In genomic region chr15:39729500-39729899, GRCh38 we compare ENCODE assay signal across 25 cellular contexts. TPM values are rescaled to one million over a fixed set of nuclear protein-coding genes. Genes with fewer than 3 reads are reported as not detected.
DNase-seq lines count a peak whose midpoint lies in the region; ATAC-seq, FAIRE-seq and TF ChIP-seq lines count a peak whose summit lies in the region.
"Had no signal": no experiment of that assay in that cellular context is flagged by ENCODE, and none has a peak within 500 bp of the region (broad histone marks: within the 10 kb centered on the region; RNA-seq: fewer than 3 reads in every experiment).

No MANE protein-coding gene starts in this region.

- no peaks in the 10 kb centered on the region for H3K4me1 Mint-ChIP-seq in activated CD8-positive, alpha-beta T cell treated with anti-CD3 and anti-CD28 coated beads, Interleukin-2, amount 10 ng/mL, durations not matched to agents 7 days and 5 days (ENCODE audit: low read depth)
- H3K4me1 Mint-ChIP-seq in activated CD8-positive, alpha-beta T cell treated with anti-CD3 and anti-CD28 coated beads for 36 hours (ENCODE audit: low read depth) = no peaks in the 10 kb centered on the region
- H3K4me1 Mint-ChIP-seq: CD14-positive monocyte; CD4-positive, alpha-beta memory T cell; CD4-positive, CD25-positive, alpha-beta regulatory T cell; CD8-positive, alpha-beta memory T cell had no signal

- no peak for TF ChIP-seq CTCF in activated CD8-positive, alpha-beta T cell treated with anti-CD3 and anti-CD28 coated beads for 36 hours (IDR thresholded peaks at IDR 0.05)
- no peak for TF ChIP-seq CTCF in HEK293 (tag by site-specific recombination; IDR thresholded peaks at IDR 0.05)
- no peak for TF ChIP-seq CTCF in K562 (IDR thresholded peaks at IDR 0.05 in 2 of 3, conservative IDR thresholded peaks at IDR 0.05 in 1 of 3; ENCODE audit: insufficient read depth in 2 of 3, low read depth in 1 of 3, low read length in 3 of 3)

- H3K27me3 ChIP-seq in K562 (ENCODE audit: control insufficient read depth in 2 of 2, insufficient read depth in 2 of 2, low read length in 2 of 2) = no peaks in the 10 kb centered on the region
- H3K27me3 ChIP-seq: BE2C, BLaER1 had no signal

- H3K36me3 ChIP-seq in HEK293 (ENCODE audit: control insufficient read depth in 2 of 2, insufficient read depth in 1 of 2, low read length in 2 of 2) (no peaks in the 10 kb centered on the region), K562 (ENCODE audit: control insufficient read depth, insufficient read depth, low read length) (no peaks in the 10 kb centered on the region)
- H3K36me3 ChIP-seq: BE2C, BLaER1 had no signal

- WGBS in K562 (ENCODE audit: insufficient coverage, low coverage, missing lambda C conversion rate) = 64% methylated on average over 4 of the region's 4 CpGs

- DNase-seq in activated CD8-positive, alpha-beta T cell treated with anti-CD3 and anti-CD28 coated beads, Interleukin-2, amount 10 ng/mL, durations not matched to agents 7 days and 5 days = no peak
- DNase-seq in activated CD8-positive, alpha-beta T cell treated with anti-CD3 and anti-CD28 coated beads for 36 hours = no peak
- DNase-seq in K562 (ENCODE audit: extremely low read depth in 1 of 4, low spot score in 3 of 4) (no peak), GM19240 (ENCODE audit: insufficient read length, low spot score) (no peak)
- no peak for DNase-seq in activated CD4-positive, alpha-beta T cell treated with anti-CD3 and anti-CD28 coated beads for 4 hours
- DNase-seq: 8988T; ACHN; BE2C; C1 segment of cervical spinal cord; Calu3; CD4-positive, alpha-beta memory T cell; CD4-positive, CD25-positive, alpha-beta regulatory T cell; CD8-positive, alpha-beta memory T cell; COR-L47; DMS79 treated with DMSO at 0.1 percent for 48 hours; GF-D8 had no signal

- POLR2A ChIA-PET in activated CD8-positive, alpha-beta T cell treated with anti-CD3 and anti-CD28 coated beads, Interleukin-2, amount 10 ng/mL, durations not matched to agents 7 days and 5 days (lab: Charles Lee) = no interaction called here
- POLR2A ChIA-PET in activated CD8-positive, alpha-beta T cell treated with anti-CD3 and anti-CD28 coated beads for 36 hours (lab: Charles Lee) = no interaction called here
- POLR2A ChIA-PET in HEK293 (lab: Yijun Ruan, JAX) = no interaction called here
- POLR2A ChIA-PET in K562 (lab: Yijun Ruan, JAX) = no interaction called here

- no peak for ATAC-seq in activated CD8-positive, alpha-beta T cell treated with anti-CD3 and anti-CD28 coated beads, Interleukin-2, amount 10 ng/mL, durations not matched to agents 7 days and 5 days
- no peak for ATAC-seq in activated CD8-positive, alpha-beta T cell treated with anti-CD3 and anti-CD28 coated beads for 36 hours
- ATAC-seq in K562 (no peak), GM19467 (IDR thresholded peaks at IDR 0.05; ENCODE audit: unreplicated experiment) (no peak)

- H3K36me3 Mint-ChIP-seq in activated CD8-positive, alpha-beta T cell treated with anti-CD3 and anti-CD28 coated beads, Interleukin-2, amount 10 ng/mL, durations not matched to agents 7 days and 5 days (ENCODE audit: low read depth) = no peaks in the 10 kb centered on the region
- no peaks in the 10 kb centered on the region for H3K36me3 Mint-ChIP-seq in activated CD8-positive, alpha-beta T cell treated with anti-CD3 and anti-CD28 coated beads for 36 hours (ENCODE audit: low read depth)
- H3K36me3 Mint-ChIP-seq: CD14-positive monocyte; CD4-positive, alpha-beta memory T cell; CD4-positive, CD25-positive, alpha-beta regulatory T cell had no signal

- H3K9me3 ChIP-seq in HEK293 (ENCODE audit: control insufficient read depth, insufficient read depth, low read depth, low read length) (no peaks in the 10 kb centered on the region), K562 (replicated peaks; ENCODE audit: control insufficient read depth, insufficient read depth, low read depth, low read length) (no peaks in the 10 kb centered on the region)
- H3K9me3 ChIP-seq: BE2C, BLaER1 had no signal

- H3K4me1 ChIP-seq in HEK293 (ENCODE audit: control insufficient read depth, insufficient read depth, low read length) (no peaks in the 10 kb centered on the region), K562 (replicated peaks in 1 of 2; ENCODE audit: control insufficient read depth in 2 of 2, insufficient read depth in 2 of 2, low read length in 2 of 2) (no peaks in the 10 kb centered on the region; a peak in 2 of 5 replicates)
- H3K4me1 ChIP-seq: BE2C, BLaER1 had no signal

- no peak overlapping the region for H3K4me3 Mint-ChIP-seq in activated CD8-positive, alpha-beta T cell treated with anti-CD3 and anti-CD28 coated beads, Interleukin-2, amount 10 ng/mL, durations not matched to agents 7 days and 5 days
- H3K4me3 Mint-ChIP-seq in activated CD8-positive, alpha-beta T cell treated with anti-CD3 and anti-CD28 coated beads for 36 hours = no peak overlapping the region
- H3K4me3 Mint-ChIP-seq: CD14-positive monocyte; CD4-positive, alpha-beta memory T cell; CD4-positive, CD25-positive, alpha-beta regulatory T cell had no signal

- BruUV-seq in K562 (replicated peaks; lab: Mats Ljungman, UMichigan) = no TSS peak

- no peak overlapping the region for H3K9ac ChIP-seq in K562 (ENCODE audit: insufficient read depth in 1 of 2, low read depth in 2 of 2, low read length in 2 of 2)
- H3K9ac ChIP-seq: BLaER1 had no signal

- intact Hi-C loops in activated CD8-positive, alpha-beta T cell treated with anti-CD3 and anti-CD28 coated beads for 36 hours (cut with micrococcal nuclease) = no loop called here
- intact Hi-C loops in K562 (cut with micrococcal nuclease) = no loop called here

- H2AFZ ChIP-seq in K562 (ENCODE audit: low read depth, low read length) = no peak overlapping the region

- no peak for TF ChIP-seq POLR2A in K562 (conservative IDR thresholded peaks at IDR 0.05)

- no peaks in the 10 kb centered on the region for H3K9me1 ChIP-seq in K562 (ENCODE audit: control insufficient read depth, insufficient read depth, low read length)

- no peaks in the 10 kb centered on the region for H3K79me2 ChIP-seq in K562 (ENCODE audit: control insufficient read depth, insufficient read depth, low read length)

- H3K4me3 ChIP-seq in HEK293 (ENCODE audit: low read depth, low read length) (no peak overlapping the region), K562 (no peak overlapping the region)
- H3K4me3 ChIP-seq: BLaER1 had no signal

- no peak for FAIRE-seq in K562 (lab: Jason Lieb, UNC)
- FAIRE-seq: A204.1, D721Med, G401.6, GM12891, GM18507 had no signal

- H3K27me3 Mint-ChIP-seq in activated CD8-positive, alpha-beta T cell treated with anti-CD3 and anti-CD28 coated beads, Interleukin-2, amount 10 ng/mL, durations not matched to agents 7 days and 5 days (ENCODE audit: low read depth) = peaks cover 12% of the 10 kb centered on the region
- peaks cover 1% of the 10 kb centered on the region for H3K27me3 Mint-ChIP-seq in activated CD8-positive, alpha-beta T cell treated with anti-CD3 and anti-CD28 coated beads for 36 hours

- TF ChIP-seq RAD21 in K562 (CRISPR knock-in tag; conservative IDR thresholded peaks at IDR 0.05 in 1 of 2, IDR thresholded peaks at IDR 0.05 in 1 of 2) = no peak

- H3K4me2 ChIP-seq in K562 (ENCODE audit: insufficient read depth, low read length) = no peak overlapping the region
- H3K4me2 ChIP-seq: BLaER1 had no signal

- H3K27ac ChIP-seq in HEK293 (ENCODE audit: extremely low read depth, low read depth, low read length) = no peak overlapping the region
- no peak overlapping the region for H3K27ac ChIP-seq in K562 (ENCODE audit: extremely low read depth, low read depth, low read length)
- H3K27ac ChIP-seq: BLaER1 had no signal

- H3K9me3 Mint-ChIP-seq in activated CD8-positive, alpha-beta T cell treated with anti-CD3 and anti-CD28 coated beads, Interleukin-2, amount 10 ng/mL, durations not matched to agents 7 days and 5 days (ENCODE audit: insufficient read depth) = no peaks in the 10 kb centered on the region
- H3K9me3 Mint-ChIP-seq in activated CD8-positive, alpha-beta T cell treated with anti-CD3 and anti-CD28 coated beads for 36 hours = no peaks in the 10 kb centered on the region

- H4K20me1 ChIP-seq in K562 (replicated peaks; ENCODE audit: control insufficient read depth, insufficient read depth, low read length) = no peaks in the 10 kb centered on the region
- H4K20me1 ChIP-seq: BLaER1 had no signal

- peak overlapping the region; percentile 32 for H3K27ac Mint-ChIP-seq in activated CD8-positive, alpha-beta T cell treated with anti-CD3 and anti-CD28 coated beads, Interleukin-2, amount 10 ng/mL, durations not matched to agents 7 days and 5 days
- no peak overlapping the region for H3K27ac Mint-ChIP-seq in activated CD8-positive, alpha-beta T cell treated with anti-CD3 and anti-CD28 coated beads for 36 hours
- H3K27ac Mint-ChIP-seq: CD14-positive monocyte; CD4-positive, alpha-beta memory T cell; CD4-positive, CD25-positive, alpha-beta regulatory T cell had no signal

- no peak for TF ChIP-seq EP300 in K562 (IDR thresholded peaks at IDR 0.05; ENCODE audit: low read length)

- CTCF ChIA-PET in activated CD8-positive, alpha-beta T cell treated with anti-CD3 and anti-CD28 coated beads, Interleukin-2, amount 10 ng/mL, durations not matched to agents 7 days and 5 days (lab: Charles Lee) = no interaction called here
- CTCF ChIA-PET in activated CD8-positive, alpha-beta T cell treated with anti-CD3 and anti-CD28 coated beads for 36 hours (lab: Charles Lee) = no interaction called here
- CTCF ChIA-PET in HEK293 (lab: Yijun Ruan, JAX) (interaction anchor here (0.7 kb wide), 1 partner anchor 139 kb away, joined by 3 read pairs; no protein-coding TSS in a partner anchor), K562 (lab: Yijun Ruan, JAX; ENCODE audit: low intra/inter-chr PET ratio) (no interaction called here)

- in situ Hi-C loops in K562 (cut with MboI) = no loop called here

RNA-seq across cellular contexts. Expression of gene FSIP1, which starts 53.1 kb away (rescaled TPM):
- total RNA-seq in activated CD8-positive, alpha-beta T cell treated with anti-CD3 and anti-CD28 coated beads, Interleukin-2, amount 10 ng/mL, durations not matched to agents 7 days and 5 days = 1 to 10 TPM in 1 of 2 experiments, under 1 TPM in 1; 0.73 to 1.0 TPM
- total RNA-seq in activated CD8-positive, alpha-beta T cell treated with anti-CD3 and anti-CD28 coated beads for 36 hours = under 1 TPM; 0.36 to 0.43 TPM
- 0.37 TPM in 1 of 2 replicates, not detected in the other for total RNA-seq in K562 (2011; cell fraction: chromatin; rRNA removed; ENCODE audit: low replicate concordance)
- total RNA-seq in K562 (2011; cell fraction: nucleolus; rRNA removed) = not detected in 2 replicates
- 0.29 TPM in 1 of 2 replicates, not detected in the other for total RNA-seq in K562 (2011; cell fraction: nucleoplasm; rRNA removed)
- total RNA-seq in K562 (2014; rRNA removed) (0.08 and 0.23 TPM in 2 replicates), K562 (2014; rRNA removed; fragmentation: Illumina TruSeq; extraction: Trizol) (0.51 and 0.54 TPM in 2 replicates), K562 (2015; rRNA removed; fragmentation: Illumina TruSeq; extraction: Trizol) (0.34 and 0.43 TPM in 2 replicates), K562 (2021) (0.13 and 0.29 TPM in 2 replicates)
- polyA plus RNA-seq in K562 (2011; rRNA removed) (0.05 and 0.10 TPM in 2 replicates), K562 (2014; fragmentation: Illumina TruSeq; extraction: Trizol) (0.21 and 0.42 TPM in 2 replicates), K562 (2014; fragmentation: Nextera tagmentation; extraction: Ambion mirVana) (under 1 TPM; 0.07 to 0.20 TPM), K562 (2014; rRNA removed) (0.30 and 0.36 TPM in 2 replicates)
- 0.01 and 0.03 TPM in 2 replicates for polyA plus RNA-seq in K562 (2011; cell fraction: cytosol; rRNA removed)
- 0.22 TPM in 1 of 2 replicates, not detected in the other for polyA plus RNA-seq in K562 (2011; cell fraction: nucleus; rRNA removed)
- polyA plus RNA-seq in K562 (2012) = 0.19 and 0.22 TPM in 2 replicates
- polyA minus RNA-seq in K562 (2011; rRNA and poly(A)+ RNA removed) = not detected in 2 replicates
- polyA minus RNA-seq in K562 (2011; cell fraction: cytosol; rRNA and poly(A)+ RNA removed) = not detected in 2 replicates
- polyA minus RNA-seq in K562 (2011; cell fraction: nucleus; rRNA and poly(A)+ RNA removed) = 0.13 TPM in 1 of 2 replicates, not detected in the other
